Comparison of ENCODE assay signal across 8 cellular contexts in genomic region chr3:172512363-172512762, GRCh38. TPM values are rescaled to one million over a fixed set of nuclear protein-coding genes. Genes with fewer than 3 reads are reported as not detected.
DNase-seq lines count a peak whose midpoint lies in the region; ATAC-seq and TF ChIP-seq lines count a peak whose summit lies in the region.

No MANE protein-coding gene starts in this region.

- H3K27ac Mint-ChIP-seq in neural progenitor cell (no peak overlapping the region), type B pancreatic cell (no peak overlapping the region), osteocyte (ENCODE audit: unreplicated experiment) (no peak overlapping the region)

- H3K4me3 Mint-ChIP-seq in neural progenitor cell = no peak overlapping the region
- no peak overlapping the region for H3K4me3 Mint-ChIP-seq in type B pancreatic cell
- no peak overlapping the region for H3K4me3 Mint-ChIP-seq in osteocyte (ENCODE audit: unreplicated experiment)

- H3K27me3 Mint-ChIP-seq in neural progenitor cell (ENCODE audit: insufficient read depth, low read depth) (peaks cover 2% of the 10 kb centered on the region), type B pancreatic cell (no peaks in the 10 kb centered on the region), osteocyte (ENCODE audit: unreplicated experiment) (peaks cover 42% of the 10 kb centered on the region)

- ATAC-seq in GM18505 (IDR thresholded peaks at IDR 0.05; ENCODE audit: unreplicated experiment) (peak; percentile 72), HG02763 (IDR thresholded peaks at IDR 0.05; ENCODE audit: unreplicated experiment) (peak; percentile 61)

- H3K9ac ChIP-seq in neural progenitor cell = no peak overlapping the region

- H3K9me3 Mint-ChIP-seq in neural progenitor cell = no peaks in the 10 kb centered on the region
- H3K9me3 Mint-ChIP-seq in type B pancreatic cell = no peaks in the 10 kb centered on the region
- H3K9me3 Mint-ChIP-seq in osteocyte (ENCODE audit: unreplicated experiment) = no peaks in the 10 kb centered on the region

- H3K4me2 ChIP-seq in neural progenitor cell = no peak overlapping the region

- no peaks in the 10 kb centered on the region for H3K9me3 ChIP-seq in neural progenitor cell (ENCODE audit: low read depth)

- H3K79me2 ChIP-seq in neural progenitor cell (ENCODE audit: low read depth) = no peaks in the 10 kb centered on the region

- H3K4me1 Mint-ChIP-seq in neural progenitor cell (no peaks in the 10 kb centered on the region), type B pancreatic cell (ENCODE audit: unreplicated experiment) (peaks cover 10% of the 10 kb centered on the region), osteocyte (ENCODE audit: unreplicated experiment) (no peaks in the 10 kb centered on the region)

- TF ChIP-seq CTCF in neural progenitor cell (IDR thresholded peaks at IDR 0.05) (no peak), type B pancreatic cell (conservative IDR thresholded peaks at IDR 0.05) (no peak), osteocyte (IDR thresholded peaks at IDR 0.05) (no peak)

- H3K4me3 ChIP-seq in neural progenitor cell = no peak overlapping the region

- H3K36me3 Mint-ChIP-seq in neural progenitor cell (no peaks in the 10 kb centered on the region), type B pancreatic cell (peaks cover 6% of the 10 kb centered on the region), osteocyte (ENCODE audit: unreplicated experiment) (no peaks in the 10 kb centered on the region)

- H2AFZ ChIP-seq in neural progenitor cell (replicated peaks) = peak overlapping the region; percentile 29

- H3K36me3 ChIP-seq in neural progenitor cell = no peaks in the 10 kb centered on the region

- DNase-seq in RPMI7951 (ENCODE audit: low read depth) = peak; percentile 79
- DNase-seq in astrocyte of the hippocampus (ENCODE audit: low read depth, low spot score) = peak; percentile 50
- DNase-seq in neural progenitor cell (ENCODE audit: low spot score) = no peak
- no peak for DNase-seq in COR-L47 (lab: John Stamatoyannopoulos, UW)
- no peak for DNase-seq in type B pancreatic cell (ENCODE audit: extremely low spot score, unreplicated experiment)
- DNase-seq in osteocyte (ENCODE audit: extremely low spot score, unreplicated experiment) = no peak

- TF ChIP-seq POLR2A in GM18505 (IDR thresholded peaks at IDR 0.05; ENCODE audit: borderline replicate concordance, extremely low read depth, insufficient read depth, insufficient read length) = no peak

- no peaks in the 10 kb centered on the region for H3K27me3 ChIP-seq in neural progenitor cell

- no peaks in the 10 kb centered on the region for H4K20me1 ChIP-seq in neural progenitor cell (ENCODE audit: low read depth)

- H3K4me1 ChIP-seq in neural progenitor cell = no peaks in the 10 kb centered on the region

- H3K27ac ChIP-seq in neural progenitor cell = no peak overlapping the region

- H3F3A ChIP-seq in neural progenitor cell (ENCODE audit: low read depth) = no peaks in the 10 kb centered on the region

RNA-seq across cellular contexts. Expression of gene TNFSF10, which starts 10.9 kb away (rescaled TPM):
- 8.3 and 11.7 TPM in 2 replicates for total RNA-seq in RPMI7951 (2014; rRNA removed; shearing (Covaris generic))
- total RNA-seq in neural progenitor cell (ENCODE audit: low replicate concordance) (not detected in 2 replicates), type B pancreatic cell (ENCODE audit: low replicate concordance) (48.1 and 77.3 TPM in 2 replicates), osteocyte (not detected in 2 replicates)

Comparison
In these comparisons a context has a peak if more than half of its experiments do, and no peak if none do; other contexts are left out.
1. DNase-seq: peak in RPMI7951 (single experiment) and astrocyte of the hippocampus (single experiment); none in neural progenitor cell (single experiment), COR-L47 (single experiment), type B pancreatic cell (single experiment) and osteocyte (single experiment).